In the genomic region with DNA sequence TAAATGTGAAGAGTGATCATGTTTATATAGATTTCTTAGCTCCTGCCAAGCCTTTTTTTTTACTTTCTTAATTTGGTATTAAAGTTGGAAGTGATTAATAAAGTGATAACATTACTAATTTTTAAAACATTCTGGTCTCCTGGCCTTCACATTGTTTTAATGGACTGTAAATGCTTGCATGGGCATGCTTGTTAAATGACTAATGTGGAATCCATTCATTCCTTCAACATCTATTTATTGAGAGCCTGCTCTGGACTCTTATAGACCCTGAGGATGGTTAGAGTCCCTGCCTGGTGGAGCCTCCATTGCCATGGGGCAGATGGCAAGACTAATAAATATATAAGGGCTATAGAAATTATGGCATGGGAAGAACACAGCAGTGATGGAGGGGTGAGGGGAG, we compare ENCODE assay signal across 24 cellular contexts.
A peak's percentile ranks its signal among the peaks of the same experiment; 100 is the strongest.
DNase-seq lines count a peak whose midpoint lies in the region; ATAC-seq and TF ChIP-seq lines count a peak whose summit lies in the region.
"Had no signal": no experiment of that assay in that cellular context is flagged by ENCODE, and none has a peak within 500 bp of the region (broad histone marks: within the 10 kb centered on the region; RNA-seq: fewer than 3 reads in every experiment).

No MANE protein-coding gene starts in this region.

- H3K36me3 ChIP-seq in BJ (ENCODE audit: control insufficient read depth, insufficient read depth, low read length): no peaks in the 10 kb centered on the region
- H3K36me3 ChIP-seq: suprapubic skin had no signal

- no peaks in the 10 kb centered on the region for H3K27me3 ChIP-seq in BJ (ENCODE audit: control insufficient read depth, insufficient read depth, low read length)
- H3K27me3 ChIP-seq: suprapubic skin had no signal

- ATAC-seq in GM21381 (IDR thresholded peaks at IDR 0.05; ENCODE audit: unreplicated experiment) (no peak), HG02588 (IDR thresholded peaks at IDR 0.05; ENCODE audit: unreplicated experiment) (no peak)
- ATAC-seq: activated CD8-positive, alpha-beta T cell treated with anti-CD3 and anti-CD28 coated beads, Interleukin-2, amount 10 ng/mL, durations not matched to agents 7 days and 5 days; Panc1; stimulated activated memory B cell treated with anti-CD40 and anti-IgM and Interleukin-4, amounts not matched to agents 10 μg/mL and 1 μg/mL and 100 μg/mL, for 72 hours had no signal

- no peak for TF ChIP-seq CTCF in BJ (IDR thresholded peaks at IDR 0.05; ENCODE audit: insufficient read depth, low read depth, low read length)

- POLR2A ChIA-PET in BJ (lab: Charles Lee): no interaction called here

- CTCF ChIA-PET in BJ (lab: Yijun Ruan, JAX): interaction anchor here (0.7 to 2.0 kb wide), 2 partner anchors 9 to 48 kb away, joined by 4 to 5 read pairs; no protein-coding TSS in a partner anchor

- H3K27ac ChIP-seq in epithelial cell of prostate: no peak overlapping the region
- H3K27ac ChIP-seq: suprapubic skin had no signal

- H3K4me3 ChIP-seq in BJ (ENCODE audit: low read depth, low read length): no peak overlapping the region
- H3K4me3 ChIP-seq: suprapubic skin had no signal

- DNase-seq in BJ (ENCODE audit: low read depth) (peak; percentile 74), M059J (ENCODE audit: low read depth) (peak; percentile 80), epithelial cell of prostate (ENCODE audit: low read depth, low spot score) (peak; percentile 24), kidney tubule cell (ENCODE audit: low spot score) (peak; percentile 73), putamen (ENCODE audit: low spot score) (no peak), GM19238 (ENCODE audit: insufficient read length, low spot score) (no peak)
- DNase-seq: activated CD4-positive, CD25-positive, alpha-beta regulatory T cell treated with anti-CD3 and anti-CD28 coated beads, Interleukin-2, amount 50 U/mL, for 72 hours; activated CD8-positive, alpha-beta T cell treated with anti-CD3 and anti-CD28 coated beads, Interleukin-2, amount 10 ng/mL, durations not matched to agents 7 days and 5 days; activated effector memory CD4-positive, alpha-beta T cell treated with anti-CD3 and anti-CD28 coated beads, Interleukin-2, amount 50 U/mL, for 16 hours; activated naive CD8-positive, alpha-beta T cell treated with anti-CD3 and anti-CD28 coated beads, Interleukin-2, amount 10 ng/mL, durations not matched to agents 7 days and 5 days; activated T-cell treated with anti-CD3 and anti-CD28 coated beads for 4 hours; CD4-positive, alpha-beta T cell; Karpas-422; naive B cell; NCI-H1694; NCI-H524; occipital lobe; retina; stimulated activated CD4-positive, alpha-beta T cell treated with anti-CD3 and anti-CD28 coated beads, Interleukin-2, amount 100 ng/mL, for 48 hours had no signal

Comparison
In these comparisons a context has a peak if more than half of its experiments do, and no peak if none do; other contexts are left out.
1. DNase-seq: peak in BJ (single experiment), M059J (single experiment), epithelial cell of prostate (single experiment) and kidney tubule cell (single experiment); none in putamen (single experiment) and GM19238 (single experiment).